Comparison of ENCODE assay signal across 8 cellular contexts in the genomic region with DNA sequence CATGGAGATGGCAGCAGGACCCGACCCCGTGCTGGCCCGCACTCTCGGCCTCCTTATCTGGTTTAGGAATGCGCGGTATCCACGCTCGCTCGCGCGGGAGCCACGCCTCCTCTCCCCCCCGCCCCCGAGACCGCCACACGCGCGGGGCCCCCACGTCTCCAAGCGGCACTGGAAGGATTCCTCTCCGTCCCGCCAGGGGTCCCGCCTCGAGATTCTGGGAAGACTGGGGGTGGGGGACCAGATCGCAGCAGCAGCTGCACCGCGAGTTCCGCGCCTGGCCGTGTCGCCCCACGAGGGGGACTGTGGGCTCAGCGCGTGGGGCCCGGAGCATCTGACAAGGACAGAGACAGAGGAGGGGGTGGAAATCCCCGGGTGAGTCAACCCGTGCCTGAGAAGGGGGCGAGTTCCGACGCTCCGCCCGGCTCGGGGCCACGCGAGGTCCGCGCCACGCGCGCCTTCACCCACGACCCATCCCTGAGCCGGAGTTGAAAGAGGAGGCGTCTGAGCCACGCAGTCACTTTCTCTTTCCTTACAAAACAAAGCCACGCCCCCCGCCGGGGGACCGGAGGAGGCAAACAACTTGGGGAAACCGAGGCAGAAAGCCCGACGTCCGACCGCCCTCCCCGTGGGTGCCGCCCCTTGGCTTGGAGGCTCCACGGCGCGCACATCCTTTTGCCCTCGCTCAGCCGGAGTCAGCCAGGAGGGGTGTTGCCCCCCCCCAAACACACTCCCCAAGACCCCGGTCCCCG. TPM values are rescaled to one million over a fixed set of nuclear protein-coding genes. Genes with fewer than 3 reads are reported as not detected.
DNase-seq lines count a peak whose midpoint lies in the region; ATAC-seq and TF ChIP-seq lines count a peak whose summit lies in the region.

No MANE protein-coding gene starts in this region.

- TF ChIP-seq EP300 in suprapubic skin (IDR thresholded peaks at IDR 0.05), result no peak

- peak overlapping the region; percentile 27 for H3K27ac Mint-ChIP-seq in neural crest cell (ENCODE audit: unreplicated experiment)

- CTCF ChIA-PET in GM10248 (lab: Yijun Ruan, JAX), result interaction anchor here (2.0 to 6.5 kb wide), 3 partner anchors 12 to 40 kb away, joined by 9 to 72 read pairs (median 21); a partner anchor contains a TSS

- peak overlapping the region; percentile 76 for H3K4me3 ChIP-seq in LNCaP clone FGC (ENCODE audit: low read depth, low read length)
- H3K4me3 ChIP-seq in esophagus squamous epithelium, result peak overlapping the region; percentile 66 to 97 (median 84)
- peak overlapping the region; percentile 87 for H3K4me3 ChIP-seq in suprapubic skin

- H3K27ac ChIP-seq in esophagus squamous epithelium (peak overlapping the region; percentile 81 to 94 (median 88)), suprapubic skin (peak overlapping the region; percentile 90)

- no peaks in the 10 kb centered on the region for H3K9me3 Mint-ChIP-seq in neural crest cell

- no peaks in the 10 kb centered on the region for H3K36me3 Mint-ChIP-seq in neural crest cell (ENCODE audit: low read depth)

- WGBS in esophagus squamous epithelium, 2 donors, result 2% methylated on average over 20 of the region's 72 CpGs; no CpG with 5 or more reads in 1 of the 2 donors
- WGBS in suprapubic skin, result 1% methylated on average over 18 of the region's 72 CpGs

- POLR2A ChIA-PET in GM10248 (lab: Yijun Ruan, JAX), result interaction anchor here (0.6 kb wide), 1 partner anchor 17 kb away, joined by 3 read pairs; no protein-coding TSS in a partner anchor

- peaks cover 17% of the 10 kb centered on the region for H3K4me1 Mint-ChIP-seq in neural crest cell

- no peaks in the 10 kb centered on the region for H3K9me3 ChIP-seq in esophagus squamous epithelium
- H3K9me3 ChIP-seq in suprapubic skin, result no peaks in the 10 kb centered on the region

- no peak for TF ChIP-seq POLR2A in esophagus squamous epithelium (IDR thresholded peaks at IDR 0.05)
- no peak for TF ChIP-seq POLR2A in suprapubic skin (IDR thresholded peaks at IDR 0.05)

- H3K27me3 ChIP-seq in esophagus squamous epithelium, result no peaks in the 10 kb centered on the region
- no peaks in the 10 kb centered on the region for H3K27me3 ChIP-seq in suprapubic skin

- H3K27me3 Mint-ChIP-seq in neural crest cell (ENCODE audit: low read depth), result peaks cover 2% of the 10 kb centered on the region

- TF ChIP-seq CTCF in GM10248 (IDR thresholded peaks at IDR 0.05; ENCODE audit: control extremely low read depth, extremely low read depth, low read depth, missing control alignments), result no peak
- TF ChIP-seq CTCF in LNCaP clone FGC (IDR thresholded peaks at IDR 0.05; ENCODE audit: control insufficient read depth, extremely low read depth, insufficient read depth), result no peak
- TF ChIP-seq CTCF in esophagus squamous epithelium (IDR thresholded peaks at IDR 0.05), result no peak
- TF ChIP-seq CTCF in neural crest cell (conservative IDR thresholded peaks at IDR 0.05), result peak; percentile 28
- no peak for TF ChIP-seq CTCF in suprapubic skin (IDR thresholded peaks at IDR 0.05)

- peak overlapping the region; percentile 87 for H3K4me3 Mint-ChIP-seq in neural crest cell

- peak; percentile 57 for DNase-seq in GM10248 (ENCODE audit: extremely low spot score)
- DNase-seq in LNCaP clone FGC (ENCODE audit: low read depth), result no peak
- DNase-seq in activated T-cell treated with anti-CD3 and anti-CD28 coated beads for 4 hours, result peak; percentile 73
- no peak for DNase-seq in esophagus squamous epithelium (lab: John Stamatoyannopoulos, UW)
- DNase-seq in neural crest cell (ENCODE audit: low read depth, low spot score), result peak; percentile 51
- peak; percentile 82 to 83 for DNase-seq in suprapubic skin (ENCODE audit: low spot score in 2 of 2)
- no peak for DNase-seq in NK-92 (lab: John Stamatoyannopoulos, UW; ENCODE audit: unreplicated experiment)

- ATAC-seq in GM21526 (IDR thresholded peaks at IDR 0.05; ENCODE audit: low FRiP score, unreplicated experiment), result no peak

- intact Hi-C loops in esophagus squamous epithelium (cut with DNase I), result no loop called here

- no peaks in the 10 kb centered on the region for H3K36me3 ChIP-seq in esophagus squamous epithelium
- H3K36me3 ChIP-seq in suprapubic skin, result no peaks in the 10 kb centered on the region

- H3K4me1 ChIP-seq in esophagus squamous epithelium (peaks cover 13 to 58% (median 17%) of the 10 kb centered on the region in 3 donors), suprapubic skin (peaks cover 51% of the 10 kb centered on the region)

RNA-seq across cellular contexts. Expression of a gene that starts 0.8 kb away (rescaled TPM):
- total RNA-seq in esophagus squamous epithelium (1 to 10 TPM; 1.6 to 6.1 (median 3.3) TPM), neural crest cell (24.8 and 26.3 TPM in 2 replicates), suprapubic skin (1 to 10 TPM; 3.9 to 9.9 (median 8.6) TPM)

RNA-seq across cellular contexts. Expression of a gene that starts 21.7 kb away (rescaled TPM):
- 100 to 1,000 TPM in 2 of 4 donors, 10 to 100 TPM in 2; 77.6 to 105 (median 92.6) TPM for total RNA-seq in esophagus squamous epithelium
- total RNA-seq in neural crest cell, result 75.4 and 75.6 TPM in 2 replicates
- total RNA-seq in suprapubic skin, result 100 to 1,000 TPM in 1 of 4 donors, 10 to 100 TPM in 3; 53.3 to 108 (median 77.3) TPM

RNA-seq across cellular contexts. Expression of a gene that starts 35.6 kb away (rescaled TPM):
- total RNA-seq in esophagus squamous epithelium, result 10 to 100 TPM; 29.5 to 80.6 (median 48.4) TPM
- total RNA-seq in neural crest cell, result 288 and 333 TPM in 2 replicates
- 10 to 100 TPM; 36.1 to 54.4 (median 44.2) TPM for total RNA-seq in suprapubic skin

RNA-seq across cellular contexts. Expression of a gene that starts 40.6 kb away (rescaled TPM):
- total RNA-seq in esophagus squamous epithelium (10 to 100 TPM in 1 of 4 donors, 1 to 10 TPM in 3; 5.4 to 26.4 (median 7.7) TPM), neural crest cell (0.14 and 0.23 TPM in 2 replicates), suprapubic skin (10 to 100 TPM in 2 of 4 donors, 1 to 10 TPM in 2; 9.1 to 11.1 (median 9.6) TPM)

RNA-seq across cellular contexts. Expression of a gene that starts 56.4 kb away (rescaled TPM):
- total RNA-seq in esophagus squamous epithelium (under 1 TPM in 2 of 4 donors, not detected in 2; 0.29 to 0.76 TPM), neural crest cell (not detected in 2 replicates), suprapubic skin (not detected)

Comparison
In these comparisons a context has a peak if more than half of its experiments do, and no peak if none do; other contexts are left out.
1. DNase-seq: peak in GM10248 (single experiment), activated T-cell treated with anti-CD3 and anti-CD28 coated beads for 4 hours (single experiment), neural crest cell (single experiment) and suprapubic skin (2 of 2); none in LNCaP clone FGC (single experiment), esophagus squamous epithelium (single experiment) and NK-92 (single experiment).
2. Peak in every context shown above with its lines, with median percentiles within 50 percentile points of each other: H3K4me3 ChIP-seq.